26 cellular contexts compared by ENCODE assay signal in genomic region chr1:31725777-31726535, GRCh38. TPM values are rescaled to one million over a fixed set of nuclear protein-coding genes. Genes with fewer than 3 reads are reported as not detected.
DNase-seq lines count a peak whose midpoint lies in the region; ATAC-seq and TF ChIP-seq lines count a peak whose summit lies in the region.
"Had no signal": no experiment of that assay in that cellular context is flagged by ENCODE, and none has a peak within 500 bp of the region (broad histone marks: within the 10 kb centered on the region; RNA-seq: fewer than 3 reads in every experiment).

No MANE protein-coding gene starts in this region.

- intact Hi-C loops in activated T-helper 1 cell treated with anti-CD3 and anti-CD28 coated beads, Interleukin-12 subunit alpha, Interleukin-12 subunit beta, Interleukin-2, Interleukin-4 antibody, amounts not matched to agents 30 ng/mL and 10 ng/mL and 1 ng/mL, durations not matched to agents 14 hours and 24 hours and 36 hours (cut with micrococcal nuclease): no loop called here
- intact Hi-C loops in activated CD4-positive, alpha-beta T cell treated with anti-CD3 and anti-CD28 coated beads for 36 hours (cut with DNase I, micrococcal nuclease): no loop called here

- no peak overlapping the region for H3K27ac ChIP-seq in BLaER1 treated with 17β-estradiol and CSF1 and Interleukin-3, amounts not matched to agents 10 nM and 100 nM
- H3K27ac ChIP-seq: cardiac muscle cell, epithelial cell of prostate, hepatocyte, parathyroid adenoma, upper lobe of left lung had no signal

- peak overlapping the region in 8 of 11 experiments; percentile 20 to 57 (median 51); a peak in 14 of 22 replicates for H3K4me2 ChIP-seq in BLaER1 treated with 17β-estradiol and CSF1 and Interleukin-3, amounts not matched to agents 10 nM and 100 nM
- H3K4me2 ChIP-seq: hepatocyte had no signal

- peaks cover 0 to 13% (median 0%) of the 10 kb centered on the region in 11 experiments; a peak in 4 of 22 replicates for H3K36me3 ChIP-seq in BLaER1 treated with 17β-estradiol and CSF1 and Interleukin-3, amounts not matched to agents 10 nM and 100 nM
- H3K36me3 ChIP-seq: upper lobe of left lung had no signal

- H3K9me3 Mint-ChIP-seq in brain: no peaks in the 10 kb centered on the region
- H3K9me3 Mint-ChIP-seq in activated T-helper 1 cell treated with anti-CD3 and anti-CD28 coated beads, Interleukin-12 subunit alpha, Interleukin-12 subunit beta, Interleukin-2, Interleukin-4 antibody, amounts not matched to agents 30 ng/mL and 10 ng/mL and 1 ng/mL, durations not matched to agents 14 hours and 24 hours and 36 hours: no peaks in the 10 kb centered on the region
- H3K9me3 Mint-ChIP-seq in activated CD4-positive, alpha-beta T cell treated with anti-CD3 and anti-CD28 coated beads for 36 hours (ENCODE audit: low read depth): no peaks in the 10 kb centered on the region
- H3K9me3 Mint-ChIP-seq: stimulated activated naive CD8-positive, alpha-beta T cell treated with anti-CD3 and anti-CD28 coated beads, Interleukin-15, Interleukin-2, amounts not matched to agents 100 ng/mL and 50 ng/mL, for 24 hours had no signal

- H3K27me3 Mint-ChIP-seq in brain: peaks cover 3% of the 10 kb centered on the region
- H3K27me3 Mint-ChIP-seq in activated T-helper 1 cell treated with anti-CD3 and anti-CD28 coated beads, Interleukin-12 subunit alpha, Interleukin-12 subunit beta, Interleukin-2, Interleukin-4 antibody, amounts not matched to agents 30 ng/mL and 10 ng/mL and 1 ng/mL, durations not matched to agents 14 hours and 24 hours and 36 hours (ENCODE audit: insufficient read depth): peaks cover 5% of the 10 kb centered on the region
- peaks cover 5% of the 10 kb centered on the region for H3K27me3 Mint-ChIP-seq in activated CD4-positive, alpha-beta T cell treated with anti-CD3 and anti-CD28 coated beads for 36 hours

- H3K4me1 ChIP-seq in BLaER1 treated with 17β-estradiol and CSF1 and Interleukin-3, amounts not matched to agents 10 nM and 100 nM: peaks cover 0 to 35% (median 28%) of the 10 kb centered on the region in 10 experiments; a peak in 15 of 20 replicates
- H3K4me1 ChIP-seq: parathyroid adenoma, upper lobe of left lung had no signal

- H3K4me3 Mint-ChIP-seq in brain: no peak overlapping the region
- no peak overlapping the region for H3K4me3 Mint-ChIP-seq in activated T-helper 1 cell treated with anti-CD3 and anti-CD28 coated beads, Interleukin-12 subunit alpha, Interleukin-12 subunit beta, Interleukin-2, Interleukin-4 antibody, amounts not matched to agents 30 ng/mL and 10 ng/mL and 1 ng/mL, durations not matched to agents 14 hours and 24 hours and 36 hours
- no peak overlapping the region for H3K4me3 Mint-ChIP-seq in activated CD4-positive, alpha-beta T cell treated with anti-CD3 and anti-CD28 coated beads for 36 hours
- H3K4me3 Mint-ChIP-seq: naive thymus-derived CD8-positive, alpha-beta T cell; stimulated activated naive CD8-positive, alpha-beta T cell treated with anti-CD3 and anti-CD28 coated beads, Interleukin-15, Interleukin-2, amounts not matched to agents 100 ng/mL and 50 ng/mL, for 24 hours had no signal

- peaks cover 0 to 45% (median 10%) of the 10 kb centered on the region in 11 experiments; a peak in 10 of 22 replicates for H4K20me1 ChIP-seq in BLaER1 treated with 17β-estradiol and CSF1 and Interleukin-3, amounts not matched to agents 10 nM and 100 nM

- POLR2A ChIA-PET in activated CD4-positive, alpha-beta T cell treated with anti-CD3 and anti-CD28 coated beads for 36 hours (lab: Charles Lee): no interaction called here

- H3K9ac ChIP-seq in BLaER1 treated with 17β-estradiol and CSF1 and Interleukin-3, amounts not matched to agents 10 nM and 100 nM: no peak overlapping the region
- H3K9ac ChIP-seq: parathyroid adenoma had no signal

- no peak for ATAC-seq in activated CD4-positive, alpha-beta T cell treated with anti-CD3 and anti-CD28 coated beads for 36 hours
- ATAC-seq: HCT116; naive thymus-derived CD8-positive, alpha-beta T cell had no signal

- DNase-seq in DMS79 (lab: John Stamatoyannopoulos, UW): peak; percentile 72
- peak; percentile 62 for DNase-seq in NCI-H2196 (lab: John Stamatoyannopoulos, UW; ENCODE audit: unreplicated experiment)
- DNase-seq in activated T-helper 1 cell treated with anti-CD3 and anti-CD28 coated beads, Interleukin-12 subunit alpha, Interleukin-12 subunit beta, Interleukin-2, Interleukin-4 antibody, amounts not matched to agents 30 ng/mL and 10 ng/mL and 1 ng/mL, durations not matched to agents 14 hours and 24 hours and 36 hours (ENCODE audit: low spot score): no peak
- DNase-seq in RKO (ENCODE audit: low spot score): no peak
- DNase-seq in activated CD4-positive, alpha-beta T cell treated with anti-CD3 and anti-CD28 coated beads for 36 hours: no peak
- DNase-seq in NCI-H82 treated with DMSO at 0.1 percent for 48 hours (lab: John Stamatoyannopoulos, UW; ENCODE audit: unreplicated experiment): no peak
- DNase-seq: activated CD8-positive, alpha-beta memory T cell treated with anti-CD3 and anti-CD28 coated beads, Interleukin-2, amount 50 U/mL, for 48 hours; activated effector memory CD4-positive, alpha-beta T cell treated with anti-CD3 and anti-CD28 coated beads, Interleukin-2, amount 50 U/mL, for 16 hours; AML-193; dorsolateral prefrontal cortex; foreskin fibroblast; GF-D8; islet precursor cell; naive thymus-derived CD8-positive, alpha-beta T cell; SHP77 treated with DMSO at 0.1 percent for 48 hours; stimulated activated CD4-positive, alpha-beta T cell treated with anti-CD3 and anti-CD28 coated beads, Interleukin-2, amount 100 ng/mL, for 24 hours; T-helper 1 cell; upper lobe of left lung had no signal

- H3K36me3 Mint-ChIP-seq in brain: peaks cover 10% of the 10 kb centered on the region
- H3K36me3 Mint-ChIP-seq in activated T-helper 1 cell treated with anti-CD3 and anti-CD28 coated beads, Interleukin-12 subunit alpha, Interleukin-12 subunit beta, Interleukin-2, Interleukin-4 antibody, amounts not matched to agents 30 ng/mL and 10 ng/mL and 1 ng/mL, durations not matched to agents 14 hours and 24 hours and 36 hours (ENCODE audit: low read depth): no peaks in the 10 kb centered on the region
- no peaks in the 10 kb centered on the region for H3K36me3 Mint-ChIP-seq in activated CD4-positive, alpha-beta T cell treated with anti-CD3 and anti-CD28 coated beads for 36 hours (ENCODE audit: low read depth)

- no peak overlapping the region for H3K4me3 ChIP-seq in BLaER1 treated with 17β-estradiol and CSF1 and Interleukin-3, amounts not matched to agents 10 nM and 100 nM
- H3K4me3 ChIP-seq: cardiac muscle cell, dorsolateral prefrontal cortex, hepatocyte, upper lobe of left lung had no signal

- CTCF ChIA-PET in activated CD4-positive, alpha-beta T cell treated with anti-CD3 and anti-CD28 coated beads for 36 hours (lab: Charles Lee): interaction anchor here (1.0 to 1.2 kb wide), 2 partner anchors 14 to 63 kb away, joined by 3 to 5 read pairs; no protein-coding TSS in a partner anchor

- peaks cover 38% of the 10 kb centered on the region for H3K4me1 Mint-ChIP-seq in brain
- H3K4me1 Mint-ChIP-seq in activated T-helper 1 cell treated with anti-CD3 and anti-CD28 coated beads, Interleukin-12 subunit alpha, Interleukin-12 subunit beta, Interleukin-2, Interleukin-4 antibody, amounts not matched to agents 30 ng/mL and 10 ng/mL and 1 ng/mL, durations not matched to agents 14 hours and 24 hours and 36 hours (ENCODE audit: low read depth): no peaks in the 10 kb centered on the region
- H3K4me1 Mint-ChIP-seq in activated CD4-positive, alpha-beta T cell treated with anti-CD3 and anti-CD28 coated beads for 36 hours: no peaks in the 10 kb centered on the region

- no peak for TF ChIP-seq CTCF in brain (conservative IDR thresholded peaks at IDR 0.05)

- peak overlapping the region in 4 of 5 experiments; percentile 49 to 93 (median 84) for H3K27ac Mint-ChIP-seq in brain
- no peak overlapping the region for H3K27ac Mint-ChIP-seq in activated T-helper 1 cell treated with anti-CD3 and anti-CD28 coated beads, Interleukin-12 subunit alpha, Interleukin-12 subunit beta, Interleukin-2, Interleukin-4 antibody, amounts not matched to agents 30 ng/mL and 10 ng/mL and 1 ng/mL, durations not matched to agents 14 hours and 24 hours and 36 hours
- no peak overlapping the region for H3K27ac Mint-ChIP-seq in activated CD4-positive, alpha-beta T cell treated with anti-CD3 and anti-CD28 coated beads for 36 hours
- H3K27ac Mint-ChIP-seq: stimulated activated naive CD8-positive, alpha-beta T cell treated with anti-CD3 and anti-CD28 coated beads, Interleukin-15, Interleukin-2, amounts not matched to agents 100 ng/mL and 50 ng/mL, for 24 hours had no signal

- no peaks in the 10 kb centered on the region for H3K27me3 ChIP-seq in BLaER1 treated with 17β-estradiol and CSF1 and Interleukin-3, amounts not matched to agents 10 nM and 100 nM
- H3K27me3 ChIP-seq: cardiac muscle cell, dorsolateral prefrontal cortex, hepatocyte, upper lobe of left lung had no signal

- H3K9me3 ChIP-seq in BLaER1 treated with 17β-estradiol and CSF1 and Interleukin-3, amounts not matched to agents 10 nM and 100 nM (replicated peaks in 1 of 11): no peaks in the 10 kb centered on the region
- H3K9me3 ChIP-seq: upper lobe of left lung had no signal

RNA-seq across cellular contexts. Expression of gene COL16A1, which starts 22.1 kb away (rescaled TPM):
- polyA plus RNA-seq in brain (ENCODE audit: insufficient read depth, low read depth, low replicate concordance): 4.9 TPM
- not detected in 2 replicates for total RNA-seq in activated T-helper 1 cell treated with anti-CD3 and anti-CD28 coated beads, Interleukin-12 subunit alpha, Interleukin-12 subunit beta, Interleukin-2, Interleukin-4 antibody, amounts not matched to agents 30 ng/mL and 10 ng/mL and 1 ng/mL, durations not matched to agents 14 hours and 24 hours and 36 hours
- under 1 TPM in 1 of 2 experiments, not detected in 1; 0.09 TPM for total RNA-seq in activated CD4-positive, alpha-beta T cell treated with anti-CD3 and anti-CD28 coated beads for 36 hours
- total RNA-seq: naive thymus-derived CD8-positive, alpha-beta T cell had no signal

RNA-seq across cellular contexts. Expression of gene ADGRB2, which starts 38.2 kb away (rescaled TPM):
- polyA plus RNA-seq in brain (ENCODE audit: insufficient read depth, low read depth, low replicate concordance): 67.9 TPM
- 0.13 and 0.29 TPM in 2 replicates for total RNA-seq in activated T-helper 1 cell treated with anti-CD3 and anti-CD28 coated beads, Interleukin-12 subunit alpha, Interleukin-12 subunit beta, Interleukin-2, Interleukin-4 antibody, amounts not matched to agents 30 ng/mL and 10 ng/mL and 1 ng/mL, durations not matched to agents 14 hours and 24 hours and 36 hours
- 1 to 10 TPM; 1.2 TPM for total RNA-seq in activated CD4-positive, alpha-beta T cell treated with anti-CD3 and anti-CD28 coated beads for 36 hours

Comparison
In these comparisons a context has a peak if more than half of its experiments do, and no peak if none do; other contexts are left out.
1. DNase-seq: peak in DMS79 (single experiment) and NCI-H2196 (single experiment); none in activated T-helper 1 cell treated with anti-CD3 and anti-CD28 coated beads, Interleukin-12 subunit alpha, Interleukin-12 subunit beta, Interleukin-2, Interleukin-4 antibody, amounts not matched to agents 30 ng/mL and 10 ng/mL and 1 ng/mL, durations not matched to agents 14 hours and 24 hours and 36 hours (single experiment), RKO (single experiment), activated CD4-positive, alpha-beta T cell treated with anti-CD3 and anti-CD28 coated beads for 36 hours (single experiment) and NCI-H82 treated with DMSO at 0.1 percent for 48 hours (single experiment).
2. H3K27ac Mint-ChIP-seq: peak in brain (4 of 5); none in activated T-helper 1 cell treated with anti-CD3 and anti-CD28 coated beads, Interleukin-12 subunit alpha, Interleukin-12 subunit beta, Interleukin-2, Interleukin-4 antibody, amounts not matched to agents 30 ng/mL and 10 ng/mL and 1 ng/mL, durations not matched to agents 14 hours and 24 hours and 36 hours (single experiment) and activated CD4-positive, alpha-beta T cell treated with anti-CD3 and anti-CD28 coated beads for 36 hours (single experiment).